In the genomic region with DNA sequence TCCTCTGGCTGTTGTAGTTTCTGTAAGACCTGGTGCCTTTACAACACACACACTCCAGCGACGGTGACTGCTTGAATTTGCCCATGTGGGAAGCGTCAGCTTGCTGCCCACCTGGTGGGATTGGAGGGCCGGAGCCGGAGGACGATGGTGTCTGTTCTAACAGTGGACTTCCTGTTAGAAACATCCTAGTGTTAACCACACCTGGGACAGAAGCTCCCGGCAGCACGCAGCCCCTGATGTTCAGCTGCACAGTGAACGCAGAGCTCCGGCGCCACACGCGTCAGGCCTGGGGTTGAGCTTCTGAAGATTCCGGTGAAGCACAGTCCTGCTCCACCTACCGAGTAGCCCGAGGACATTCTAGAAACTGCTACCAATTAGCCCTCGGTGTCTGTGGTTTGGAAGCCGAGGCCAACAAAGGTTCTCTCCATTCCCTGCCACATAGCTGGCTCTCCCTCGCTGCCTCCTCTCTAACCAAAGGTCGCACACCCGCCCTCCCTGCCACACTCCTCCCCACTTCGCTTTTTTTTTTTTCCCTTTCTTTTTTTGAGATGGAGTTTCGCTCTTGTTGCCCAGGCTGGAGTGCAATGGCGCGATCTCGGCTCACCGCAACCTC, we compare ENCODE assay signal across 1 cellular context.
TF ChIP-seq lines count a peak whose summit lies in the region.

No MANE protein-coding gene starts in this region.

TF ChIP-seq in K562, 482 proteins besides CTCF, POLR2A, EP300 and RAD21:
- TF ChIP-seq POLR2G (IDR thresholded peaks at IDR 0.05; ENCODE audit: low read depth, low read length) (peak; percentile 50), ZSCAN32 (CRISPR knock-in tag; IDR thresholded peaks at IDR 0.05) (no peak)
